ENCODE assay signal across 21 cellular contexts in genomic region chr5:170760126-170760525, GRCh38. TPM values are rescaled to one million over a fixed set of nuclear protein-coding genes. Genes with fewer than 3 reads are reported as not detected.
"Had no signal": no experiment of that assay in that cellular context is flagged by ENCODE, and none has a peak within 500 bp of the region (broad histone marks: within the 10 kb centered on the region; RNA-seq: fewer than 3 reads in every experiment).

No MANE protein-coding gene starts in this region.

- DNase-seq: activated CD4-positive, alpha-beta T cell treated with anti-CD3 and anti-CD28 coated beads for 48 hours; activated CD8-positive, alpha-beta memory T cell treated with anti-CD3 and anti-CD28 coated beads, Interleukin-2, amount 50 U/mL, for 48 hours; activated CD8-positive, alpha-beta T cell treated with anti-CD3 and anti-CD28 coated beads, Interleukin-2, amount 10 ng/mL, durations not matched to agents 7 days and 5 days; activated naive CD4-positive, alpha-beta T cell treated with Interleukin-2 at 50 U/mL for 16 hours; activated naive CD8-positive, alpha-beta T cell treated with anti-CD3 and anti-CD28 coated beads, Interleukin-2, amount 50 U/mL, for 24 hours; dorsolateral prefrontal cortex; esophagus squamous epithelium; foreskin fibroblast; head of caudate nucleus; islet precursor cell; left lung; mesenchymal stem cell; stimulated activated CD4-positive, alpha-beta T cell treated with anti-CD3 and anti-CD28 coated beads, Interleukin-4, amount 100 ng/mL, for 24 hours; tibial artery; WERI-Rb-1 had no signal

- H3K27me3 ChIP-seq: ascending aorta, esophagus squamous epithelium, left lung, tibial artery, vagina had no signal

- H3K27ac ChIP-seq: ascending aorta, dorsolateral prefrontal cortex, esophagus squamous epithelium, left lung, tibial artery, vagina, WERI-Rb-1 had no signal

- H3K9me3 ChIP-seq: ascending aorta, esophagus squamous epithelium, left lung, tibial artery, vagina had no signal

- H3K27me3 Mint-ChIP-seq: activated naive CD8-positive, alpha-beta T cell treated with anti-CD3 and anti-CD28 coated beads, Interleukin-2, amount 50 U/mL, for 24 hours had no signal

- H3K4me3 ChIP-seq: ascending aorta, dorsolateral prefrontal cortex, esophagus squamous epithelium, left lung, tibial artery, vagina had no signal

- H3K4me3 Mint-ChIP-seq: activated CD8-positive, alpha-beta T cell treated with anti-CD3 and anti-CD28 coated beads, Interleukin-2, amount 10 ng/mL, durations not matched to agents 7 days and 5 days; activated naive CD8-positive, alpha-beta T cell treated with anti-CD3 and anti-CD28 coated beads, Interleukin-2, amount 50 U/mL, for 24 hours; activated T-helper 1 cell treated with anti-CD3 and anti-CD28 coated beads, Interleukin-12 subunit alpha, Interleukin-12 subunit beta, Interleukin-2, Interleukin-4 antibody, amounts not matched to agents 30 ng/mL and 10 ng/mL and 1 ng/mL, durations not matched to agents 14 hours and 24 hours and 36 hours; neural crest cell had no signal

- ATAC-seq: activated CD8-positive, alpha-beta T cell treated with anti-CD3 and anti-CD28 coated beads, Interleukin-2, amount 10 ng/mL, durations not matched to agents 7 days and 5 days; activated naive CD8-positive, alpha-beta T cell treated with anti-CD3 and anti-CD28 coated beads, Interleukin-2, amount 50 U/mL, for 24 hours; left lung had no signal

- H3K4me1 Mint-ChIP-seq: activated naive CD8-positive, alpha-beta T cell treated with anti-CD3 and anti-CD28 coated beads, Interleukin-2, amount 50 U/mL, for 24 hours; neural crest cell had no signal

- H3K9me3 Mint-ChIP-seq: activated naive CD8-positive, alpha-beta T cell treated with anti-CD3 and anti-CD28 coated beads, Interleukin-2, amount 50 U/mL, for 24 hours; activated T-helper 1 cell treated with anti-CD3 and anti-CD28 coated beads, Interleukin-12 subunit alpha, Interleukin-12 subunit beta, Interleukin-2, Interleukin-4 antibody, amounts not matched to agents 30 ng/mL and 10 ng/mL and 1 ng/mL, durations not matched to agents 14 hours and 24 hours and 36 hours; neural crest cell had no signal

- H3K36me3 ChIP-seq: ascending aorta, esophagus squamous epithelium, left lung, tibial artery, vagina, WERI-Rb-1 had no signal

- H3K27ac Mint-ChIP-seq: activated CD8-positive, alpha-beta T cell treated with anti-CD3 and anti-CD28 coated beads, Interleukin-2, amount 10 ng/mL, durations not matched to agents 7 days and 5 days; activated naive CD8-positive, alpha-beta T cell treated with anti-CD3 and anti-CD28 coated beads, Interleukin-2, amount 50 U/mL, for 24 hours; activated T-helper 1 cell treated with anti-CD3 and anti-CD28 coated beads, Interleukin-12 subunit alpha, Interleukin-12 subunit beta, Interleukin-2, Interleukin-4 antibody, amounts not matched to agents 30 ng/mL and 10 ng/mL and 1 ng/mL, durations not matched to agents 14 hours and 24 hours and 36 hours had no signal

RNA-seq across cellular contexts. Expression of gene GABRP, which starts 23.4 kb away (rescaled TPM):
- total RNA-seq: activated CD8-positive, alpha-beta T cell treated with anti-CD3 and anti-CD28 coated beads, Interleukin-2, amount 10 ng/mL, durations not matched to agents 7 days and 5 days; activated T-helper 1 cell treated with anti-CD3 and anti-CD28 coated beads, Interleukin-12 subunit alpha, Interleukin-12 subunit beta, Interleukin-2, Interleukin-4 antibody, amounts not matched to agents 30 ng/mL and 10 ng/mL and 1 ng/mL, durations not matched to agents 14 hours and 24 hours and 36 hours; bronchial epithelial cell; neural crest cell; osteocyte had no signal
